9 cellular contexts compared by ENCODE assay signal in genomic region chr6:157514659-157515496, GRCh38.
DNase-seq lines count a peak whose midpoint lies in the region; ATAC-seq and TF ChIP-seq lines count a peak whose summit lies in the region.
"Had no signal": no experiment of that assay in that cellular context is flagged by ENCODE, and none has a peak within 500 bp of the region (broad histone marks: within the 10 kb centered on the region; RNA-seq: fewer than 3 reads in every experiment).

No MANE protein-coding gene starts in this region.

- no peak overlapping the region for H3K27ac ChIP-seq in foreskin keratinocyte

- peaks cover 26% of the 10 kb centered on the region for H3K4me1 Mint-ChIP-seq in activated T-cell treated with anti-CD3 and anti-CD28 coated beads, Interleukin-2, amount 50 U/mL, for 72 hours (ENCODE audit: low read depth)
- H3K4me1 Mint-ChIP-seq in stimulated activated naive CD8-positive, alpha-beta T cell treated with anti-CD3 and anti-CD28 coated beads, Interleukin-15, Interleukin-2, amounts not matched to agents 100 ng/mL and 50 ng/mL, for 24 hours (ENCODE audit: low read depth), result peaks cover 21% of the 10 kb centered on the region

- H3K4me3 Mint-ChIP-seq in activated T-cell treated with anti-CD3 and anti-CD28 coated beads, Interleukin-2, amount 50 U/mL, for 72 hours, result no peak overlapping the region
- no peak overlapping the region for H3K4me3 Mint-ChIP-seq in stimulated activated naive CD8-positive, alpha-beta T cell treated with anti-CD3 and anti-CD28 coated beads, Interleukin-15, Interleukin-2, amounts not matched to agents 100 ng/mL and 50 ng/mL, for 24 hours

- TF ChIP-seq CTCF in foreskin keratinocyte (conservative IDR thresholded peaks at IDR 0.05), result no peak

- no peaks in the 10 kb centered on the region for H3K27me3 Mint-ChIP-seq in activated T-cell treated with anti-CD3 and anti-CD28 coated beads, Interleukin-2, amount 50 U/mL, for 72 hours (ENCODE audit: low read depth)
- no peaks in the 10 kb centered on the region for H3K27me3 Mint-ChIP-seq in stimulated activated naive CD8-positive, alpha-beta T cell treated with anti-CD3 and anti-CD28 coated beads, Interleukin-15, Interleukin-2, amounts not matched to agents 100 ng/mL and 50 ng/mL, for 24 hours

- H3K27ac Mint-ChIP-seq in activated T-cell treated with anti-CD3 and anti-CD28 coated beads, Interleukin-2, amount 50 U/mL, for 72 hours, result no peak overlapping the region
- H3K27ac Mint-ChIP-seq in stimulated activated naive CD8-positive, alpha-beta T cell treated with anti-CD3 and anti-CD28 coated beads, Interleukin-15, Interleukin-2, amounts not matched to agents 100 ng/mL and 50 ng/mL, for 24 hours, result peak overlapping the region; percentile 12

- H3K9me3 Mint-ChIP-seq in activated T-cell treated with anti-CD3 and anti-CD28 coated beads, Interleukin-2, amount 50 U/mL, for 72 hours, result no peaks in the 10 kb centered on the region
- no peaks in the 10 kb centered on the region for H3K9me3 Mint-ChIP-seq in stimulated activated naive CD8-positive, alpha-beta T cell treated with anti-CD3 and anti-CD28 coated beads, Interleukin-15, Interleukin-2, amounts not matched to agents 100 ng/mL and 50 ng/mL, for 24 hours

- no peaks in the 10 kb centered on the region for H3K36me3 Mint-ChIP-seq in activated T-cell treated with anti-CD3 and anti-CD28 coated beads, Interleukin-2, amount 50 U/mL, for 72 hours (ENCODE audit: insufficient read depth in 2 of 2)
- no peaks in the 10 kb centered on the region for H3K36me3 Mint-ChIP-seq in stimulated activated naive CD8-positive, alpha-beta T cell treated with anti-CD3 and anti-CD28 coated beads, Interleukin-15, Interleukin-2, amounts not matched to agents 100 ng/mL and 50 ng/mL, for 24 hours (ENCODE audit: low read depth)

- peak; percentile 74 to 87 for ATAC-seq in activated T-cell treated with anti-CD3 and anti-CD28 coated beads, Interleukin-2, amount 50 U/mL, for 72 hours (replicated peaks in 1 of 2)
- peak; percentile 26 for ATAC-seq in foreskin keratinocyte
- ATAC-seq in HG02571 (IDR thresholded peaks at IDR 0.05; ENCODE audit: unreplicated experiment), result no peak
- no peak for ATAC-seq in HG03280 (IDR thresholded peaks at IDR 0.05; ENCODE audit: unreplicated experiment)

- H3K27me3 ChIP-seq in foreskin keratinocyte, result no peaks in the 10 kb centered on the region
- H3K27me3 ChIP-seq: BE2C had no signal

- no peaks in the 10 kb centered on the region for H3K4me1 ChIP-seq in foreskin keratinocyte

- peak; percentile 26 to 43 for DNase-seq in activated T-cell treated with anti-CD3 and anti-CD28 coated beads, Interleukin-2, amount 50 U/mL, for 72 hours
- no peak for DNase-seq in activated T-cell treated with anti-CD3 and anti-CD28 coated beads, Interleukin-2, amount 50 U/mL, for 1 hour
- DNase-seq in SKM-1 (lab: John Stamatoyannopoulos, UW; ENCODE audit: unreplicated experiment), result peak; percentile 75
- DNase-seq in foreskin keratinocyte, result peak in 1 of 2 donors; percentile 25
- no peak for DNase-seq in activated T-cell treated with anti-CD3 and anti-CD28 coated beads for 4 hours
- DNase-seq: BE2C had no signal

Comparison
In these comparisons a context has a peak if more than half of its experiments do, and no peak if none do; other contexts are left out.
1. DNase-seq: peak in activated T-cell treated with anti-CD3 and anti-CD28 coated beads, Interleukin-2, amount 50 U/mL, for 72 hours (2 of 2) and SKM-1 (single experiment); none in activated T-cell treated with anti-CD3 and anti-CD28 coated beads, Interleukin-2, amount 50 U/mL, for 1 hour (single experiment) and activated T-cell treated with anti-CD3 and anti-CD28 coated beads for 4 hours (single experiment).
2. ATAC-seq: peak in activated T-cell treated with anti-CD3 and anti-CD28 coated beads, Interleukin-2, amount 50 U/mL, for 72 hours (2 of 2) and foreskin keratinocyte (single experiment); none in HG02571 (single experiment) and HG03280 (single experiment).